Comparison of ENCODE assay signal across 13 cellular contexts in genomic region chr2:38301969-38302702, GRCh38.
DNase-seq lines count a peak whose midpoint lies in the region; ATAC-seq lines count a peak whose summit lies in the region.
"Had no signal": no experiment of that assay in that cellular context is flagged by ENCODE, and none has a peak within 500 bp of the region (broad histone marks: within the 10 kb centered on the region; RNA-seq: fewer than 3 reads in every experiment).

No MANE protein-coding gene starts in this region.

- no peaks in the 10 kb centered on the region for H3K9me2 ChIP-seq in GM23248 (ENCODE audit: insufficient read depth)

- H3F3A ChIP-seq in GM23248 (ENCODE audit: insufficient read depth) = no peaks in the 10 kb centered on the region

- 0 out of 2 replicates have a peak, but pooled peaks cover 9% of the 10 kb centered on the region for H3K79me2 ChIP-seq in GM23248 (ENCODE audit: insufficient read depth)

- no peak overlapping the region for H3K27ac ChIP-seq in GM23248
- no peak overlapping the region for H3K27ac ChIP-seq in effector memory CD4-positive, alpha-beta T cell (ENCODE audit: insufficient read depth, low read length, poor library complexity, severe bottlenecking)

- H3K4me3 ChIP-seq in GM23248 = no peak overlapping the region
- H3K4me3 ChIP-seq in effector memory CD4-positive, alpha-beta T cell (ENCODE audit: insufficient read depth, low read depth, low read length, poor library complexity, severe bottlenecking) = no peak overlapping the region

- peaks cover 16% of the 10 kb centered on the region; the same call in 1 of the 2 replicates for H3K36me3 ChIP-seq in GM23248 (ENCODE audit: low read depth)
- peaks cover 11% of the 10 kb centered on the region for H3K36me3 ChIP-seq in effector memory CD4-positive, alpha-beta T cell (ENCODE audit: control insufficient read depth, insufficient read depth, low read length)

- DNase-seq in ELR (ENCODE audit: low read depth) (peak; percentile 19), GM23248 (peak; percentile 39), RPMI7951 (ENCODE audit: low read depth) (peak; percentile 28), left ventricle myocardium superior (no peak), NCI-H1092 treated with DMSO at 0.1 percent for 48 hours (lab: John Stamatoyannopoulos, UW) (no peak), HuH-7 (ENCODE audit: low spot score) (no peak)
- DNase-seq in effector memory CD4-positive, alpha-beta T cell = no peak
- DNase-seq: activated CD8-positive, alpha-beta memory T cell treated with anti-CD3 and anti-CD28 coated beads, Interleukin-2, amount 50 U/mL, for 4 hours; anterior cingulate cortex; dermis blood vessel endothelial cell; foreskin fibroblast; NCI-H510A had no signal

- no peak overlapping the region for H3K9ac ChIP-seq in GM23248

- 91 to 92% methylated on average over 3 of the region's 3 CpGs for WGBS in GM23248 (ENCODE audit: low coverage in 1 of 2, low lambda C conversion rate in 2 of 2, missing lambda C conversion rate in 2 of 2), 2 experiments

- no peak overlapping the region for H2AFZ ChIP-seq in GM23248

- in situ Hi-C loops in GM23248 (cut with MboI) = no loop called here

- intact Hi-C loops in left ventricle myocardium superior (cut with micrococcal nuclease) = no loop called here

- H4K20me1 ChIP-seq in GM23248 (ENCODE audit: insufficient read depth) = no peaks in the 10 kb centered on the region

- peak; percentile 39 for ATAC-seq in left ventricle myocardium superior
- no peak for ATAC-seq in HG03521 (IDR thresholded peaks at IDR 0.05; ENCODE audit: unreplicated experiment)

- H3K4me2 ChIP-seq in GM23248 (ENCODE audit: unreplicated experiment) = no peak overlapping the region

- no peaks in the 10 kb centered on the region for H3K27me3 ChIP-seq in GM23248 (replicated peaks; ENCODE audit: insufficient read depth)
- H3K27me3 ChIP-seq in effector memory CD4-positive, alpha-beta T cell (replicated peaks; ENCODE audit: control insufficient read depth, insufficient read depth, low read length, poor library complexity, severe bottlenecking) = no peaks in the 10 kb centered on the region

- H3K9me3 ChIP-seq in GM23248 (ENCODE audit: low read depth) = no peaks in the 10 kb centered on the region
- H3K9me3 ChIP-seq in effector memory CD4-positive, alpha-beta T cell (ENCODE audit: control insufficient read depth, low read length) = no peaks in the 10 kb centered on the region

- no peaks in the 10 kb centered on the region for H3K4me1 ChIP-seq in GM23248 (ENCODE audit: insufficient read depth)
- H3K4me1 ChIP-seq in effector memory CD4-positive, alpha-beta T cell (ENCODE audit: control insufficient read depth, insufficient read depth, low read length, poor library complexity, severe bottlenecking) = no peaks in the 10 kb centered on the region

Comparison
In these comparisons a context has a peak if more than half of its experiments do, and no peak if none do; other contexts are left out.
1. DNase-seq: peak in ELR (single experiment), GM23248 (single experiment) and RPMI7951 (single experiment); none in left ventricle myocardium superior (single experiment), effector memory CD4-positive, alpha-beta T cell (0 of 3), NCI-H1092 treated with DMSO at 0.1 percent for 48 hours (single experiment) and HuH-7 (single experiment).